In the genomic region with DNA sequence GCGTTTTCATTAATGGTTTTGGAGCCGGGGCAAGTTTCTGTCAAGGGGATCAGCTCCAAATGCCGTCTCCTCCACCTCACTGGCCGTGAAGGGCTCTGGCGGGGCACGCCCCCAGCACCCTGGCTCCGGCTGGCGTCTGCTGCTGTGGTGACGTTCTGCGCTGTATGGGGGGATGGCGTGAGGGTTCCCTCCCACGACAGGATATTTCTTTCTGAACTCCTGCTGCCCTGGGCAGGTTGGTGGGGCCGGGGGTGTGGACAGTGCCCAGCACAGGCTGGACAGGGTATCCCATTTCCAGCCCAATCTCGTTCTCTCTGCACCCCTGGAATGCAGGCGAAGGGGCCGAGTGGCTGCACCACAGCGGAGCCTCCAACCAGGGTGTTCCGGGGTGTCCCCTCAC, we compare ENCODE assay signal across 7 cellular contexts.
A peak's percentile ranks its signal among the peaks of the same experiment; 100 is the strongest.
DNase-seq lines count a peak whose midpoint lies in the region; ATAC-seq and TF ChIP-seq lines count a peak whose summit lies in the region.
"Not testable (repeated sequence)": the region's sequence is repeated elsewhere in the genome, so short reads cannot be mapped to it uniquely, and the experiment has no call there.

No MANE protein-coding gene starts in this region.

- not testable (repeated sequence) for H3K36me3 ChIP-seq in endodermal cell (ENCODE audit: control insufficient read depth, insufficient read depth, low read length); left ventricle myocardium inferior; sigmoid colon; uterus

- not testable (repeated sequence) for H3K9me3 Mint-ChIP-seq in endodermal cell

- not testable (repeated sequence) for H3K4me1 ChIP-seq in endodermal cell (ENCODE audit: control insufficient read depth, insufficient read depth, low read length)
- H3K4me1 ChIP-seq in left ventricle myocardium inferior: peaks cover 38% of the 10 kb centered on the region
- H3K4me1 ChIP-seq in sigmoid colon: peaks cover 0 to 27% (median 17%) of the 10 kb centered on the region in 4 donors
- peaks cover 0 to 16% of the 10 kb centered on the region in 2 donors for H3K4me1 ChIP-seq in uterus

- not testable (repeated sequence) for H3K27ac Mint-ChIP-seq in endodermal cell

- not testable (repeated sequence) for H3K9me3 ChIP-seq in endodermal cell (ENCODE audit: control insufficient read depth, low read length); left ventricle myocardium inferior (replicated peaks); sigmoid colon; uterus

- peak; percentile 57 for DNase-seq in astrocyte of the hippocampus (ENCODE audit: low read depth, low spot score)
- peak; percentile 22 for DNase-seq in endodermal cell
- not testable (repeated sequence) for DNase-seq in left ventricle myocardium inferior
- DNase-seq in left lobe of liver (ENCODE audit: low spot score): peak; percentile 40
- peak; percentile 75 for DNase-seq in mesenteric fat pad (ENCODE audit: low spot score)
- DNase-seq in sigmoid colon: peak; percentile 68
- DNase-seq in uterus: peak; percentile 64 to 77

- TF ChIP-seq CTCF in endodermal cell (conservative IDR thresholded peaks at IDR 0.05); left ventricle myocardium inferior (IDR thresholded peaks at IDR 0.05; ENCODE audit: borderline replicate concordance); sigmoid colon (IDR thresholded peaks at IDR 0.05); uterus (IDR thresholded peaks at IDR 0.05): not testable (repeated sequence)

- not testable (repeated sequence) for ATAC-seq in left lobe of liver

- not testable (repeated sequence) for H3K27me3 Mint-ChIP-seq in endodermal cell (ENCODE audit: insufficient read depth)

- WGBS in endodermal cell (ENCODE audit: insufficient coverage in 1 of 2, insufficient read length in 1 of 2), 2 experiments: 93 to 97% methylated on average over 5 to 18 of the region's 18 CpGs
- WGBS in sigmoid colon, 2 donors: 92% methylated on average over 18 of the region's 18 CpGs

- TF ChIP-seq POLR2A in sigmoid colon (IDR thresholded peaks at IDR 0.05); uterus (IDR thresholded peaks at IDR 0.05): not testable (repeated sequence)

- not testable (repeated sequence) for H3K27me3 ChIP-seq in endodermal cell (ENCODE audit: control insufficient read depth, insufficient read depth, low read length, poor library complexity, severe bottlenecking); left ventricle myocardium inferior (ENCODE audit: low read depth); sigmoid colon; uterus

- H3K9ac ChIP-seq in endodermal cell (ENCODE audit: extremely low read depth, low read length, poor library complexity, severe bottlenecking): not testable (repeated sequence)

- TF ChIP-seq EP300 in sigmoid colon (IDR thresholded peaks at IDR 0.05): not testable (repeated sequence)

- not testable (repeated sequence) for H3K4me3 Mint-ChIP-seq in endodermal cell

- not testable (repeated sequence) for H3K36me3 Mint-ChIP-seq in endodermal cell (ENCODE audit: low read depth)

- H3K4me1 Mint-ChIP-seq in endodermal cell: not testable (repeated sequence)

- H3K27ac ChIP-seq in endodermal cell (ENCODE audit: low read depth, low read length): not testable (repeated sequence)
- H3K27ac ChIP-seq in left ventricle myocardium inferior (replicated peaks) (peak overlapping the region; percentile 97), sigmoid colon (peak overlapping the region; percentile 37 to 76 (median 61)), uterus (peak overlapping the region; percentile 75 to 89)

- intact Hi-C loops in left ventricle myocardium inferior (cut with micrococcal nuclease); sigmoid colon (cut with DNase I); uterus (cut with DNase I; ENCODE audit: low total_unique reads): not testable (repeated sequence)

- not testable (repeated sequence) for H3K4me3 ChIP-seq in endodermal cell (ENCODE audit: low read length); left ventricle myocardium inferior; sigmoid colon; uterus
